Comparison of ENCODE assay signal across 24 cellular contexts in genomic region chr20:63076421-63076820, GRCh38.
"Had no signal": no experiment of that assay in that cellular context is flagged by ENCODE, and none has a peak within 500 bp of the region (broad histone marks: within the 10 kb centered on the region; RNA-seq: fewer than 3 reads in every experiment).

No MANE protein-coding gene starts in this region.

- H3K9ac ChIP-seq: neural progenitor cell, parathyroid adenoma had no signal

- H3K4me1 ChIP-seq: left ventricle myocardium inferior, neural progenitor cell, parathyroid adenoma, prostate gland, right atrium auricular region, suprapubic skin, transverse colon, vagina had no signal

- H3K4me3 ChIP-seq: dorsolateral prefrontal cortex, heart left ventricle, hepatocyte, left ventricle myocardium inferior, lung, neural progenitor cell, prostate gland, right atrium auricular region, suprapubic skin, transverse colon, vagina had no signal

- H3K4me2 ChIP-seq: hepatocyte, neural progenitor cell had no signal

- ATAC-seq: heart left ventricle; stimulated activated naive CD8-positive, alpha-beta T cell treated with anti-CD3 and anti-CD28 coated beads, Interleukin-15, amount 100 ng/mL, for 72 hours had no signal

- H2AFZ ChIP-seq: hepatocyte, neural progenitor cell, parathyroid adenoma had no signal

- FAIRE-seq: colon, frontal cortex, kidney, small intestine had no signal

- H3K79me2 ChIP-seq: hepatocyte, parathyroid adenoma had no signal

- H3K36me3 ChIP-seq: heart left ventricle, left ventricle myocardium inferior, neural progenitor cell, prostate gland, right atrium auricular region, suprapubic skin, transverse colon, vagina had no signal

- DNase-seq: cerebellar nuclear complex; effector CD4-positive, alpha-beta T cell; kidney; left ventricle myocardium inferior; small intestine; stimulated activated CD4-positive, alpha-beta T cell treated with anti-CD3 and anti-CD28 coated beads, Interleukin-12 subunit alpha, Interleukin-12 subunit beta, amount 100 ng/mL, for 4 hours; stimulated activated CD4-positive, alpha-beta T cell treated with anti-CD3 and anti-CD28 coated beads, Interleukin-1b, Interleukin-23, amount 100 ng/mL, for 48 hours; stimulated activated CD4-positive, alpha-beta T cell treated with anti-CD3 and anti-CD28 coated beads, Interleukin-4, amount 100 ng/mL, for 1 hour; stimulated activated CD8-positive, alpha-beta memory T cell treated with anti-CD3 and anti-CD28 coated beads, Interleukin-4, amount 100 ng/mL, for 48 hours; stimulated activated naive CD4-positive, alpha-beta T cell; stimulated activated naive CD8-positive, alpha-beta T cell treated with anti-CD3 and anti-CD28 coated beads, Interleukin-15, amount 100 ng/mL, for 72 hours; transverse colon had no signal

- H3K27ac ChIP-seq: dorsolateral prefrontal cortex, heart left ventricle, hepatocyte, left ventricle myocardium inferior, neural progenitor cell, parathyroid adenoma, prostate gland, right atrium auricular region, suprapubic skin, transverse colon, vagina had no signal

- H3K9me3 ChIP-seq: prostate gland, vagina had no signal
